7 cellular contexts compared by ENCODE assay signal in genomic region chr4:139665690-139666529, GRCh38. TPM values are rescaled to one million over a fixed set of nuclear protein-coding genes. Genes with fewer than 3 reads are reported as not detected.
DNase-seq lines count a peak whose midpoint lies in the region; FAIRE-seq and TF ChIP-seq lines count a peak whose summit lies in the region.

TSS of gene MGST2 (plus strand) at chr4:139665819. CDS start at chr4:139666020, 201 bp downstream.

- H3K27me3 ChIP-seq in HAP-1 (ENCODE audit: low read depth) (no peaks in the 10 kb centered on the region), iPS-18a (ENCODE audit: control insufficient read depth, insufficient read depth, low read length) (no peaks in the 10 kb centered on the region)

- FAIRE-seq in GM12892 (lab: Jason Lieb, UNC) = peak; percentile 70

- peak within 1 kb of the TSS; percentile 81 for H3K4me3 Mint-ChIP-seq in MCF 10A (ENCODE audit: unreplicated experiment)

- H3K4me1 ChIP-seq in HAP-1 (peaks cover 29% of the 10 kb centered on the region), iPS-18a (ENCODE audit: control insufficient read depth, low read depth, low read length) (peaks cover 20% of the 10 kb centered on the region)

- DNase-seq in GM12892 (ENCODE audit: insufficient read length) (peak; percentile 40), HAP-1 (ENCODE audit: low spot score in 2 of 2) (peak; percentile 55 to 71), LoVo (ENCODE audit: low spot score) (peak; percentile 84), SKM-1 (lab: John Stamatoyannopoulos, UW; ENCODE audit: unreplicated experiment) (peak; percentile 47), MCF 10A (ENCODE audit: unreplicated experiment) (peak; percentile 65), retinal pigment epithelial cell (ENCODE audit: low read depth) (peak; percentile 52)

- in situ Hi-C loops in HAP-1 (cut with MboI; ENCODE audit: low sequenced_read_pairs) = no loop called here

- H3K27ac ChIP-seq in iPS-18a (ENCODE audit: low read length) = no peak within 1 kb of the TSS

- CTCF ChIA-PET in MCF 10A (lab: Yijun Ruan, JAX) = interaction anchor here (0.6 to 24.2 kb wide), 13 partner anchors 9 to 664 kb away, joined by 3 to 476 read pairs (median 4); no protein-coding TSS in a partner anchor

- H3K36me3 ChIP-seq in HAP-1 (replicated peaks) = no peaks in the 10 kb centered on the region
- no peaks in the 10 kb centered on the region for H3K36me3 ChIP-seq in iPS-18a (ENCODE audit: control insufficient read depth, low read depth, low read length)

- H3K27ac Mint-ChIP-seq in MCF 10A (ENCODE audit: low read depth, unreplicated experiment) = peak within 1 kb of the TSS; percentile 93

- H3K9me3 Mint-ChIP-seq in MCF 10A (ENCODE audit: unreplicated experiment) = no peaks in the 10 kb centered on the region

- H3K9me3 ChIP-seq in HAP-1 = no peaks in the 10 kb centered on the region
- H3K9me3 ChIP-seq in iPS-18a (ENCODE audit: control insufficient read depth, low read depth, low read length) = no peaks in the 10 kb centered on the region

- no peaks in the 10 kb centered on the region for H3K27me3 Mint-ChIP-seq in MCF 10A (ENCODE audit: insufficient read depth, unreplicated experiment)

- peaks cover 23% of the 10 kb centered on the region for H3K4me1 Mint-ChIP-seq in MCF 10A (ENCODE audit: insufficient read depth, unreplicated experiment)

- POLR2A ChIA-PET in MCF 10A (lab: Yijun Ruan, JAX) = interaction anchor here (0.6 to 3.4 kb wide), 30 partner anchors 9 to 1153 kb away, joined by 3 to 52 read pairs (median 4); partner anchors contain the start of genes MAML3, NAA15, SCOC and SETD7

- H3K9ac ChIP-seq in iPS-18a (ENCODE audit: low read length) = peak within 1 kb of the TSS; percentile 70

- intact Hi-C loops in MCF 10A (cut with micrococcal nuclease) = no loop called here

- H3K4me3 ChIP-seq in HAP-1 (peak within 1 kb of the TSS; percentile 31), iPS-18a (ENCODE audit: low read length) (peak within 1 kb of the TSS; percentile 74), retinal pigment epithelial cell (ENCODE audit: low read length) (peak within 1 kb of the TSS; percentile 67)

- no peak for TF ChIP-seq POLR2A in GM12892 (IDR thresholded peaks at IDR 0.05; ENCODE audit: low read depth, low read length)

- TSS peak; percentile 81 for BruUV-seq in MCF 10A (replicated peaks; lab: Mats Ljungman, UMichigan)

- H3K36me3 Mint-ChIP-seq in MCF 10A (ENCODE audit: insufficient read depth, unreplicated experiment) = no peaks in the 10 kb centered on the region

- TF ChIP-seq CTCF in MCF 10A (IDR thresholded peaks at IDR 0.05; ENCODE audit: unreplicated experiment) (no peak), retinal pigment epithelial cell (conservative IDR thresholded peaks at IDR 0.05; ENCODE audit: low read depth, low read length) (no peak)

RNA-seq across cellular contexts. Expression of gene MGST2, which starts in this region (rescaled TPM):
- polyA plus RNA-seq in GM12892 (2012; ENCODE audit: missing spikeins) = 7.4 TPM
- total RNA-seq in MCF 10A (2022) = 27.5 and 41.5 TPM in 2 replicates
